ENCODE assay signal across 1 cellular context in genomic region chr18:35267809-35268208, GRCh38.
TF ChIP-seq lines count a peak whose summit lies in the region.

No MANE protein-coding gene starts in this region.

TF ChIP-seq in K562, 482 proteins besides CTCF, POLR2A, EP300 and RAD21 (continued from another document):
- TF ChIP-seq MGA (IDR thresholded peaks at IDR 0.05), result peak; percentile 35; the same call in 1 of the 2 replicates
- no peak for TF ChIP-seq ZKSCAN1 (IDR thresholded peaks at IDR 0.05; ENCODE audit: low read depth, low read length)
- TF ChIP-seq PTTG1 (tag; IDR thresholded peaks at IDR 0.05; ENCODE audit: low read depth), result no peak
- TF ChIP-seq NONO (IDR thresholded peaks at IDR 0.05; ENCODE audit: low read depth in 2 of 2, low read length in 1 of 2), result no peak
- 0 out of 2 replicates have a peak, but pooled peaks have one; percentile 17 for TF ChIP-seq ZBTB33 (CRISPR knock-in tag; IDR thresholded peaks at IDR 0.05)
- no peak for TF ChIP-seq HNRNPH1 (optimal IDR thresholded peaks at IDR 0.05; ENCODE audit: low read depth, low read length)
- TF ChIP-seq SMARCE1 (IDR thresholded peaks at IDR 0.05), result no peak
- no peak for TF ChIP-seq ASH1L (IDR thresholded peaks at IDR 0.05; ENCODE audit: borderline replicate concordance, low read depth, partially characterized antibody)
TF ChIP-seq in K562: peak in this region for 2.
